Comparison of ENCODE assay signal across 1 cellular context in the genomic region with DNA sequence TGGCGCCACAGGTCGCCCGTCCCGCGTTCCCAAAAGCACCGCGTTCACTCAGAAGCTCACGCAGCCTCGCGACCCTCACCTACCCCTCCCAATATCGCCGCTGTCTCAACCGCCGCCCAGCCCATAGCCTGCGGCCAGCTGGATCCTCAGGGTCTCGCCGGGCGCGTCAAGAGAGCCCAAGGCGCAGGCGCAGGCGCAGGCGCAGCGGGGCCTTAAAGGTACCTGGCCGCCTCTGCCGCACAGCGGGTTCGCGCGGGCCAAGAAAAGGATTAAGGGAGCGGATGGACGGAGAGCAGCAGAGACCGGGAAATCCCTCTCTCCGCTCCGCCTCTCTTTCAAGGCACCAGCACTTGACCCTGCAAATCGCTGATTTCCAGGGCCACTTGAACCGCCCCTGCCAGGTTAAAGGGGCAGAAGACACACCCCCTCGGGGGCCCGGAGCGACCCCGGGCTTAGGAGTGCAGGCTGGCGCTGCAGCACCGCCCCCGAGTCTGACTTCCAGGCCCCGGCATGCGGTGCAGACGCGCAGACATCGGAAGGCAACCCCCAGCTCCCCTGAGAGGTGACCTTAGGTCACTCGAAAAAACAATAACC.
TF ChIP-seq lines count a peak whose summit lies in the region.

A gene with protein sequence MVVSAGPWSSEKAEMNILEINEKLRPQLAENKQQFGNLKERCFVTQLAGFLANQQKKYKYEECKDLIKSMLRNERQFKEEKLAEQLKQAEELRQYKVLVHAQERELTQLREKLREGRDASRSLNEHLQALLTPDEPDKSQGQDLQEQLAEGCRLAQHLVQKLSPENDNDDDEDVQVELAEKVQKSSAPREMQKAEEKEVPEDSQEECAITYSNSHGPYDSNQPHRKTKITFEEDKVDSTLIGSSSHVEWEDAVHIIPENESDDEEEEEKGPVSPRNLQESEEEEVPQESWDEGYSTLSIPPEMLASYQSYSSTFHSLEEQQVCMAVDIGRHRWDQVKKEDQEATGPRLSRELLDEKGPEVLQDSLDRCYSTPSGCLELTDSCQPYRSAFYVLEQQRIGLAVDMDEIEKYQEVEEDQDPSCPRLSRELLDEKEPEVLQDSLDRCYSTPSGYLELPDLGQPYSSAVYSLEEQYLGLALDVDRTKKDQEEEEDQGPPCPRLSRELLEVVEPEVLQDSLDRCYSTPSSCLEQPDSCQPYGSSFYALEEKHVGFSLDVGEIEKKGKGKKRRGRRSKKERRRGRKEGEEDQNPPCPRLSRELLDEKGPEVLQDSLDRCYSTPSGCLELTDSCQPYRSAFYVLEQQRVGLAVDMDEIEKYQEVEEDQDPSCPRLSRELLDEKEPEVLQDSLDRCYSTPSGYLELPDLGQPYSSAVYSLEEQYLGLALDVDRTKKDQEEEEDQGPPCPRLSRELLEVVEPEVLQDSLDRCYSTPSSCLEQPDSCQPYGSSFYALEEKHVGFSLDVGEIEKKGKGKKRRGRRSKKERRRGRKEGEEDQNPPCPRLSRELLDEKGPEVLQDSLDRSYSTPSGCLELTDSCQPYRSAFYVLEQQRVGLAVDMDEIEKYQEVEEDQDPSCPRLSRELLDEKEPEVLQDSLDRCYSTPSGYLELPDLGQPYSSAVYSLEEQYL (N-terminal part only) (minus strand): TSS at position 168 of the 594 bp plus-strand sequence. CDS start 20,331 bp downstream, outside the sequence.

TF ChIP-seq in HEK293, 187 proteins besides CTCF, POLR2A, EP300 and RAD21 (continued from another document and continues in another):
- TF ChIP-seq, protein P1, sequence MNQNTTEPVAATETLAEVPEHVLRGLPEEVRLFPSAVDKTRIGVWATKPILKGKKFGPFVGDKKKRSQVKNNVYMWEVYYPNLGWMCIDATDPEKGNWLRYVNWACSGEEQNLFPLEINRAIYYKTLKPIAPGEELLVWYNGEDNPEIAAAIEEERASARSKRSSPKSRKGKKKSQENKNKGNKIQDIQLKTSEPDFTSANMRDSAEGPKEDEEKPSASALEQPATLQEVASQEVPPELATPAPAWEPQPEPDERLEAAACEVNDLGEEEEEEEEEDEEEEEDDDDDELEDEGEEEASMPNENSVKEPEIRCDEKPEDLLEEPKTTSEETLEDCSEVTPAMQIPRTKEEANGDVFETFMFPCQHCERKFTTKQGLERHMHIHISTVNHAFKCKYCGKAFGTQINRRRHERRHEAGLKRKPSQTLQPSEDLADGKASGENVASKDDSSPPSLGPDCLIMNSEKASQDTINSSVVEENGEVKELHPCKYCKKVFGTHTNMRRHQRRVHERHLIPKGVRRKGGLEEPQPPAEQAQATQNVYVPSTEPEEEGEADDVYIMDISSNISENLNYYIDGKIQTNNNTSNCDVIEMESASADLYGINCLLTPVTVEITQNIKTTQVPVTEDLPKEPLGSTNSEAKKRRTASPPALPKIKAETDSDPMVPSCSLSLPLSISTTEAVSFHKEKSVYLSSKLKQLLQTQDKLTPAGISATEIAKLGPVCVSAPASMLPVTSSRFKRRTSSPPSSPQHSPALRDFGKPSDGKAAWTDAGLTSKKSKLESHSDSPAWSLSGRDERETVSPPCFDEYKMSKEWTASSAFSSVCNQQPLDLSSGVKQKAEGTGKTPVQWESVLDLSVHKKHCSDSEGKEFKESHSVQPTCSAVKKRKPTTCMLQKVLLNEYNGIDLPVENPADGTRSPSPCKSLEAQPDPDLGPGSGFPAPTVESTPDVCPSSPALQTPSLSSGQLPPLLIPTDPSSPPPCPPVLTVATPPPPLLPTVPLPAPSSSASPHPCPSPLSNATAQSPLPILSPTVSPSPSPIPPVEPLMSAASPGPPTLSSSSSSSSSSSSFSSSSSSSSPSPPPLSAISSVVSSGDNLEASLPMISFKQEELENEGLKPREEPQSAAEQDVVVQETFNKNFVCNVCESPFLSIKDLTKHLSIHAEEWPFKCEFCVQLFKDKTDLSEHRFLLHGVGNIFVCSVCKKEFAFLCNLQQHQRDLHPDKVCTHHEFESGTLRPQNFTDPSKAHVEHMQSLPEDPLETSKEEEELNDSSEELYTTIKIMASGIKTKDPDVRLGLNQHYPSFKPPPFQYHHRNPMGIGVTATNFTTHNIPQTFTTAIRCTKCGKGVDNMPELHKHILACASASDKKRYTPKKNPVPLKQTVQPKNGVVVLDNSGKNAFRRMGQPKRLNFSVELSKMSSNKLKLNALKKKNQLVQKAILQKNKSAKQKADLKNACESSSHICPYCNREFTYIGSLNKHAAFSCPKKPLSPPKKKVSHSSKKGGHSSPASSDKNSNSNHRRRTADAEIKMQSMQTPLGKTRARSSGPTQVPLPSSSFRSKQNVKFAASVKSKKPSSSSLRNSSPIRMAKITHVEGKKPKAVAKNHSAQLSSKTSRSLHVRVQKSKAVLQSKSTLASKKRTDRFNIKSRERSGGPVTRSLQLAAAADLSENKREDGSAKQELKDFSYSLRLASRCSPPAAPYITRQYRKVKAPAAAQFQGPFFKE (tag by site-specific recombination; IDR thresholded peaks at IDR 0.05; ENCODE audit: borderline replicate concordance): no peak
- peak; percentile 83 for TF ChIP-seq ZXDB (tag by site-specific recombination; IDR thresholded peaks at IDR 0.05)
- 0 out of 2 replicates have a peak, but pooled peaks have one; percentile 57 for TF ChIP-seq ZNF184 (tag by site-specific recombination; IDR thresholded peaks at IDR 0.05)
- TF ChIP-seq KLF9 (tag by site-specific recombination; IDR thresholded peaks at IDR 0.05; ENCODE audit: low read depth): peak; percentile 87
- TF ChIP-seq ZBTB48 (tag by site-specific recombination; IDR thresholded peaks at IDR 0.05): peak; percentile 92
- TF ChIP-seq ZNF664 (tag by site-specific recombination; IDR thresholded peaks at IDR 0.05): no peak
- TF ChIP-seq, protein P2, sequence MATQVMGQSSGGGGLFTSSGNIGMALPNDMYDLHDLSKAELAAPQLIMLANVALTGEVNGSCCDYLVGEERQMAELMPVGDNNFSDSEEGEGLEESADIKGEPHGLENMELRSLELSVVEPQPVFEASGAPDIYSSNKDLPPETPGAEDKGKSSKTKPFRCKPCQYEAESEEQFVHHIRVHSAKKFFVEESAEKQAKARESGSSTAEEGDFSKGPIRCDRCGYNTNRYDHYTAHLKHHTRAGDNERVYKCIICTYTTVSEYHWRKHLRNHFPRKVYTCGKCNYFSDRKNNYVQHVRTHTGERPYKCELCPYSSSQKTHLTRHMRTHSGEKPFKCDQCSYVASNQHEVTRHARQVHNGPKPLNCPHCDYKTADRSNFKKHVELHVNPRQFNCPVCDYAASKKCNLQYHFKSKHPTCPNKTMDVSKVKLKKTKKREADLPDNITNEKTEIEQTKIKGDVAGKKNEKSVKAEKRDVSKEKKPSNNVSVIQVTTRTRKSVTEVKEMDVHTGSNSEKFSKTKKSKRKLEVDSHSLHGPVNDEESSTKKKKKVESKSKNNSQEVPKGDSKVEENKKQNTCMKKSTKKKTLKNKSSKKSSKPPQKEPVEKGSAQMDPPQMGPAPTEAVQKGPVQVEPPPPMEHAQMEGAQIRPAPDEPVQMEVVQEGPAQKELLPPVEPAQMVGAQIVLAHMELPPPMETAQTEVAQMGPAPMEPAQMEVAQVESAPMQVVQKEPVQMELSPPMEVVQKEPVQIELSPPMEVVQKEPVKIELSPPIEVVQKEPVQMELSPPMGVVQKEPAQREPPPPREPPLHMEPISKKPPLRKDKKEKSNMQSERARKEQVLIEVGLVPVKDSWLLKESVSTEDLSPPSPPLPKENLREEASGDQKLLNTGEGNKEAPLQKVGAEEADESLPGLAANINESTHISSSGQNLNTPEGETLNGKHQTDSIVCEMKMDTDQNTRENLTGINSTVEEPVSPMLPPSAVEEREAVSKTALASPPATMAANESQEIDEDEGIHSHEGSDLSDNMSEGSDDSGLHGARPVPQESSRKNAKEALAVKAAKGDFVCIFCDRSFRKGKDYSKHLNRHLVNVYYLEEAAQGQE (tag by site-specific recombination; IDR thresholded peaks at IDR 0.05): no peak
- TF ChIP-seq, protein P3, sequence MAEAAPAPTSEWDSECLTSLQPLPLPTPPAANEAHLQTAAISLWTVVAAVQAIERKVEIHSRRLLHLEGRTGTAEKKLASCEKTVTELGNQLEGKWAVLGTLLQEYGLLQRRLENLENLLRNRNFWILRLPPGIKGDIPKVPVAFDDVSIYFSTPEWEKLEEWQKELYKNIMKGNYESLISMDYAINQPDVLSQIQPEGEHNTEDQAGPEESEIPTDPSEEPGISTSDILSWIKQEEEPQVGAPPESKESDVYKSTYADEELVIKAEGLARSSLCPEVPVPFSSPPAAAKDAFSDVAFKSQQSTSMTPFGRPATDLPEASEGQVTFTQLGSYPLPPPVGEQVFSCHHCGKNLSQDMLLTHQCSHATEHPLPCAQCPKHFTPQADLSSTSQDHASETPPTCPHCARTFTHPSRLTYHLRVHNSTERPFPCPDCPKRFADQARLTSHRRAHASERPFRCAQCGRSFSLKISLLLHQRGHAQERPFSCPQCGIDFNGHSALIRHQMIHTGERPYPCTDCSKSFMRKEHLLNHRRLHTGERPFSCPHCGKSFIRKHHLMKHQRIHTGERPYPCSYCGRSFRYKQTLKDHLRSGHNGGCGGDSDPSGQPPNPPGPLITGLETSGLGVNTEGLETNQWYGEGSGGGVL (tag by site-specific recombination; IDR thresholded peaks at IDR 0.05): no peak
- TF ChIP-seq ZNF600 (tag by site-specific recombination; IDR thresholded peaks at IDR 0.05): peak; percentile 78
- TF ChIP-seq ZNF302 (tag by site-specific recombination; IDR thresholded peaks at IDR 0.05; ENCODE audit: low read depth): no peak
- TF ChIP-seq SP7 (tag by site-specific recombination; IDR thresholded peaks at IDR 0.05): peak; percentile 60
- TF ChIP-seq, protein P4, sequence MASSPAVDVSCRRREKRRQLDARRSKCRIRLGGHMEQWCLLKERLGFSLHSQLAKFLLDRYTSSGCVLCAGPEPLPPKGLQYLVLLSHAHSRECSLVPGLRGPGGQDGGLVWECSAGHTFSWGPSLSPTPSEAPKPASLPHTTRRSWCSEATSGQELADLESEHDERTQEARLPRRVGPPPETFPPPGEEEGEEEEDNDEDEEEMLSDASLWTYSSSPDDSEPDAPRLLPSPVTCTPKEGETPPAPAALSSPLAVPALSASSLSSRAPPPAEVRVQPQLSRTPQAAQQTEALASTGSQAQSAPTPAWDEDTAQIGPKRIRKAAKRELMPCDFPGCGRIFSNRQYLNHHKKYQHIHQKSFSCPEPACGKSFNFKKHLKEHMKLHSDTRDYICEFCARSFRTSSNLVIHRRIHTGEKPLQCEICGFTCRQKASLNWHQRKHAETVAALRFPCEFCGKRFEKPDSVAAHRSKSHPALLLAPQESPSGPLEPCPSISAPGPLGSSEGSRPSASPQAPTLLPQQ (tag by site-specific recombination; IDR thresholded peaks at IDR 0.05): peak; percentile 27; the same call in 1 of the 2 replicates
- TF ChIP-seq, protein P5, sequence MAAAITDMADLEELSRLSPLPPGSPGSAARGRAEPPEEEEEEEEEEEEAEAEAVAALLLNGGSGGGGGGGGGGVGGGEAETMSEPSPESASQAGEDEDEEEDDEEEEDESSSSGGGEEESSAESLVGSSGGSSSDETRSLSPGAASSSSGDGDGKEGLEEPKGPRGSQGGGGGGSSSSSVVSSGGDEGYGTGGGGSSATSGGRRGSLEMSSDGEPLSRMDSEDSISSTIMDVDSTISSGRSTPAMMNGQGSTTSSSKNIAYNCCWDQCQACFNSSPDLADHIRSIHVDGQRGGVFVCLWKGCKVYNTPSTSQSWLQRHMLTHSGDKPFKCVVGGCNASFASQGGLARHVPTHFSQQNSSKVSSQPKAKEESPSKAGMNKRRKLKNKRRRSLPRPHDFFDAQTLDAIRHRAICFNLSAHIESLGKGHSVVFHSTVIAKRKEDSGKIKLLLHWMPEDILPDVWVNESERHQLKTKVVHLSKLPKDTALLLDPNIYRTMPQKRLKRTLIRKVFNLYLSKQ (tag by site-specific recombination; IDR thresholded peaks at IDR 0.05; ENCODE audit: borderline replicate concordance): no peak
- peak; percentile 84 for TF ChIP-seq ZBTB17 (tag by site-specific recombination; IDR thresholded peaks at IDR 0.05)
- peak; percentile 79 for TF ChIP-seq ZBTB8A (tag by site-specific recombination; IDR thresholded peaks at IDR 0.05)
- 0 out of 2 replicates have a peak, but pooled peaks have one; percentile 61 for TF ChIP-seq ZNF501 (tag by site-specific recombination; IDR thresholded peaks at IDR 0.05)
- TF ChIP-seq ZNF514 (tag by site-specific recombination; IDR thresholded peaks at IDR 0.05): no peak
- peak; percentile 66; the same call in 1 of the 2 replicates for TF ChIP-seq IKZF3 (tag by site-specific recombination; IDR thresholded peaks at IDR 0.05)
- TF ChIP-seq, protein P6, sequence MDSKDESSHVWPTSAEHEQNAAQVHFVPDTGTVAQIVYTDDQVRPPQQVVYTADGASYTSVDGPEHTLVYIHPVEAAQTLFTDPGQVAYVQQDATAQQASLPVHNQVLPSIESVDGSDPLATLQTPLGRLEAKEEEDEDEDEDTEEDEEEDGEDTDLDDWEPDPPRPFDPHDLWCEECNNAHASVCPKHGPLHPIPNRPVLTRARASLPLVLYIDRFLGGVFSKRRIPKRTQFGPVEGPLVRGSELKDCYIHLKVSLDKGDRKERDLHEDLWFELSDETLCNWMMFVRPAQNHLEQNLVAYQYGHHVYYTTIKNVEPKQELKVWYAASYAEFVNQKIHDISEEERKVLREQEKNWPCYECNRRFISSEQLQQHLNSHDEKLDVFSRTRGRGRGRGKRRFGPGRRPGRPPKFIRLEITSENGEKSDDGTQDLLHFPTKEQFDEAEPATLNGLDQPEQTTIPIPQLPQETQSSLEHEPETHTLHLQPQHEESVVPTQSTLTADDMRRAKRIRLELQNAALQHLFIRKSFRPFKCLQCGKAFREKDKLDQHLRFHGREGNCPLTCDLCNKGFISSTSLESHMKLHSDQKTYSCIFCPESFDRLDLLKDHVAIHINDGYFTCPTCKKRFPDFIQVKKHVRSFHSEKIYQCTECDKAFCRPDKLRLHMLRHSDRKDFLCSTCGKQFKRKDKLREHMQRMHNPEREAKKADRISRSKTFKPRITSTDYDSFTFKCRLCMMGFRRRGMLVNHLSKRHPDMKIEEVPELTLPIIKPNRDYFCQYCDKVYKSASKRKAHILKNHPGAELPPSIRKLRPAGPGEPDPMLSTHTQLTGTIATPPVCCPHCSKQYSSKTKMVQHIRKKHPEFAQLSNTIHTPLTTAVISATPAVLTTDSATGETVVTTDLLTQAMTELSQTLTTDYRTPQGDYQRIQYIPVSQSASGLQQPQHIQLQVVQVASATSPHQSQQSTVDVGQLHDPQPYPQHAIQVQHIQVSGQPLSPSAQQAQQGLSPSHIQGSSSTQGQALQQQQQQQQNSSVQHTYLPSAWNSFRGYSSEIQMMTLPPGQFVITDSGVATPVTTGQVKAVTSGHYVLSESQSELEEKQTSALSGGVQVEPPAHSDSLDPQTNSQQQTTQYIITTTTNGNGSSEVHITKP (tag by site-specific recombination; IDR thresholded peaks at IDR 0.05): 0 out of 2 replicates have a peak, but pooled peaks have one; percentile 51
- no peak for TF ChIP-seq ZNF169 (tag by site-specific recombination; IDR thresholded peaks at IDR 0.05)
- TF ChIP-seq ZNF341 (tag by site-specific recombination; IDR thresholded peaks at IDR 0.05; ENCODE audit: low read depth): peak; percentile 26; the same call in 1 of the 2 replicates
- TF ChIP-seq ZNF624 (tag by site-specific recombination; IDR thresholded peaks at IDR 0.05): no peak
- peak; percentile 28; the same call in 1 of the 2 replicates for TF ChIP-seq ZNF561 (tag by site-specific recombination; IDR thresholded peaks at IDR 0.05; ENCODE audit: borderline replicate concordance)
- TF ChIP-seq SP3 (tag by site-specific recombination; IDR thresholded peaks at IDR 0.05): peak; percentile 69
- TF ChIP-seq ZNF23 (tag by site-specific recombination; IDR thresholded peaks at IDR 0.05; ENCODE audit: borderline replicate concordance): no peak
